8 cellular contexts compared by ENCODE assay signal in the genomic region with DNA sequence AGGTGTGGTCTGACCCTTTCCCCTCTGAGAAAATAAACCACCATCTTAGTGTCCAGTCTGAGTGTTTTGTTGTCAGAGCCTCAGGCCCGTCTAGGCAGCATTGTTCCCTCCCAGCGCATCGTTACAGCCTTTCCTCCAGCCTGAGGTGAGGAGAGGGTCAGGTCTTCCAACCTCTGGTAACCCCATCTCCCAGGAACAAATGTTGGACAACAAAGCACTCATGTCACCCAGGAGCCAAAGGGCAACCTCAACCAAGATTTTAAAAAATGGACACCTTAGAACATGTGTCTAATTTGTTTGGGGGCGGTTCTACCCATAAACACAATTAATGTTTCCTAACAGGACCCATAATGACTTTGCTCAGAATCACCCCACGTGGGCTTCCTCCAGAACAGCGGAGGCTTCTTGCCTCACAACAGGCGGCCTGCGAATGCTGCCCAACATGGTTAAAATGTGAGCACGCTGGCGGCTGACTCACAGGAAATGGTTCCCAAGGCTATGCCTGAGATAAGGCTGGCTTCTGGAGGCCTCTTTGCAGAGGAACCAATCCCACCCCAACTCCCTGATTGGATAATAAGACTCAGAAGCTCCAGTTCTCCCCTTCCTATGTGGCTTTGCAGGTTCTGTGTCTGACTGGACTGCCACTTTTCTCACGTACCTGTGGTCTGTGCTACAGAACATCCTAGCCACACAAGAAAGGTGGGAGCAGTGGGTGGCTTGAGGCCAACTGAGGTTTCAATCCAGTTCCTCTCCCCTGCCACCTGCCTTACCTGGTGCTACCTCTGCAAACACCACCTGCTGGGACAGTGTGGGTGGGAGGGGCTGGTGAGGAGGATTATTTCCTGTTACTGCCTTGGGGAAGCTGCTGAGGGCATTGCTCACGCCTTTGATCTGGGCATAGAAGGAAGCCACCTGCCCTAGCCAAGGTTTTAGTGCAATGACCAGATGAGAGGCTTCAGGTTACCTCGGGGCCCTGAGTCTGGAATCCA.
A peak's percentile ranks its signal among the peaks of the same experiment; 100 is the strongest.
DNase-seq lines count a peak whose midpoint lies in the region; ATAC-seq and TF ChIP-seq lines count a peak whose summit lies in the region.

No MANE protein-coding gene starts in this region.

- no peak for TF ChIP-seq CTCF in WTC11 (IDR thresholded peaks at IDR 0.05)
- TF ChIP-seq CTCF in neutrophil (IDR thresholded peaks at IDR 0.05), result no peak

- H3K36me3 ChIP-seq in neutrophil, result no peaks in the 10 kb centered on the region

- peaks cover 49% of the 10 kb centered on the region for H3K4me1 Mint-ChIP-seq in WTC11
- peaks cover 73 to 74% of the 10 kb centered on the region in 2 donors for H3K4me1 Mint-ChIP-seq in effector memory CD8-positive, alpha-beta T cell (ENCODE audit: low read depth in 2 of 2)

- H3K36me3 Mint-ChIP-seq in WTC11, result no peaks in the 10 kb centered on the region
- H3K36me3 Mint-ChIP-seq in effector memory CD8-positive, alpha-beta T cell (ENCODE audit: insufficient read depth), result peaks cover 7% of the 10 kb centered on the region

- peaks cover 7% of the 10 kb centered on the region for H3K27me3 Mint-ChIP-seq in WTC11 (ENCODE audit: low read depth)
- no peaks in the 10 kb centered on the region for H3K27me3 Mint-ChIP-seq in effector memory CD8-positive, alpha-beta T cell

- CTCF ChIA-PET in WTC11 (lab: Charles Lee), result interaction anchor here (1.6 kb wide), 1 partner anchor 7 kb away, joined by 9 read pairs; no protein-coding TSS in a partner anchor

- 0 out of 2 replicates have a peak overlapping the region, but pooled peaks have one; percentile 17 for H3K27ac Mint-ChIP-seq in WTC11
- H3K27ac Mint-ChIP-seq in effector memory CD8-positive, alpha-beta T cell, result peak overlapping the region; percentile 97 to 99

- no peaks in the 10 kb centered on the region for H3K27me3 ChIP-seq in neutrophil

- peak; percentile 46 for ATAC-seq in WTC11
- ATAC-seq in effector memory CD8-positive, alpha-beta T cell (replicated peaks), result peak; percentile 45
- no peak for ATAC-seq in HG03460 (IDR thresholded peaks at IDR 0.05; ENCODE audit: unreplicated experiment)

- no peak overlapping the region for H3K4me3 Mint-ChIP-seq in WTC11
- peak overlapping the region; percentile 77 to 81 for H3K4me3 Mint-ChIP-seq in effector memory CD8-positive, alpha-beta T cell

- H3K27ac ChIP-seq in neutrophil, result peak overlapping the region; percentile 96

- H3K9me3 ChIP-seq in neutrophil, result no peaks in the 10 kb centered on the region

- H3K4me3 ChIP-seq in neutrophil (ENCODE audit: low read depth in 1 of 2, low read length in 1 of 2), result peak overlapping the region; percentile 37 to 47

- no peaks in the 10 kb centered on the region for H3K9me3 Mint-ChIP-seq in WTC11
- no peaks in the 10 kb centered on the region for H3K9me3 Mint-ChIP-seq in effector memory CD8-positive, alpha-beta T cell

- H3K4me1 ChIP-seq in neutrophil (ENCODE audit: control insufficient read depth in 1 of 2, insufficient read depth in 1 of 2, low read depth in 1 of 2, low read length in 1 of 2), result peaks cover 67 to 76% of the 10 kb centered on the region in 2 experiments

- peak; percentile 96 for DNase-seq in DMS153 (lab: John Stamatoyannopoulos, UW)
- DNase-seq in NCI-H1417 treated with DMSO at 0.1 percent for 48 hours (lab: John Stamatoyannopoulos, UW), result peak; percentile 37
- peak; percentile 38 for DNase-seq in WTC11 (ENCODE audit: low spot score)
- peak; percentile 26 to 43 (median 28) for DNase-seq in effector memory CD8-positive, alpha-beta T cell
- DNase-seq in foreskin melanocyte, result no peak
- DNase-seq in cerebellar cortex (ENCODE audit: low spot score), result no peak

- POLR2A ChIA-PET in WTC11 (lab: Charles Lee), result no interaction called here

TF ChIP-seq in WTC11, 78 proteins besides CTCF, POLR2A, EP300 and RAD21:
- TF ChIP-seq, protein P1, sequence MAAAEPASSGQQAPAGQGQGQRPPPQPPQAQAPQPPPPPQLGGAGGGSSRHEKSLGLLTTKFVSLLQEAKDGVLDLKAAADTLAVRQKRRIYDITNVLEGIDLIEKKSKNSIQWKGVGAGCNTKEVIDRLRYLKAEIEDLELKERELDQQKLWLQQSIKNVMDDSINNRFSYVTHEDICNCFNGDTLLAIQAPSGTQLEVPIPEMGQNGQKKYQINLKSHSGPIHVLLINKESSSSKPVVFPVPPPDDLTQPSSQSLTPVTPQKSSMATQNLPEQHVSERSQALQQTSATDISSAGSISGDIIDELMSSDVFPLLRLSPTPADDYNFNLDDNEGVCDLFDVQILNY (CRISPR knock-in tag; IDR thresholded peaks at IDR 0.05), result no peak
- TF ChIP-seq ZNF671 (CRISPR knock-in tag; IDR thresholded peaks at IDR 0.05) (no peak), NR3C1 (CRISPR knock-in tag; conservative IDR thresholded peaks at IDR 0.05; ENCODE audit: low read depth) (no peak), CREB1 (CRISPR knock-in tag; IDR thresholded peaks at IDR 0.05) (no peak), ZNF232 (CRISPR knock-in tag; IDR thresholded peaks at IDR 0.05) (no peak), FOXK1 (CRISPR knock-in tag; IDR thresholded peaks at IDR 0.05) (no peak)
- TF ChIP-seq, protein P2, sequence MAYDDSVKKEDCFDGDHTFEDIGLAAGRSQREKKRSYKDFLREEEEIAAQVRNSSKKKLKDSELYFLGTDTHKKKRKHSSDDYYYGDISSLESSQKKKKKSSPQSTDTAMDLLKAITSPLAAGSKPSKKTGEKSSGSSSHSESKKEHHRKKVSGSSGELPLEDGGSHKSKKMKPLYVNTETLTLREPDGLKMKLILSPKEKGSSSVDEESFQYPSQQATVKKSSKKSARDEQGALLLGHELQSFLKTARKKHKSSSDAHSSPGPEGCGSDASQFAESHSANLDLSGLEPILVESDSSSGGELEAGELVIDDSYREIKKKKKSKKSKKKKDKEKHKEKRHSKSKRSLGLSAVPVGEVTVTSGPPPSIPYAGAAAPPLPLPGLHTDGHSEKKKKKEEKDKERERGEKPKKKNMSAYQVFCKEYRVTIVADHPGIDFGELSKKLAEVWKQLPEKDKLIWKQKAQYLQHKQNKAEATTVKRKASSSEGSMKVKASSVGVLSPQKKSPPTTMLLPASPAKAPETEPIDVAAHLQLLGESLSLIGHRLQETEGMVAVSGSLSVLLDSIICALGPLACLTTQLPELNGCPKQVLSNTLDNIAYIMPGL (CRISPR knock-in tag; IDR thresholded peaks at IDR 0.05), result no peak
- TF ChIP-seq, protein P3, sequence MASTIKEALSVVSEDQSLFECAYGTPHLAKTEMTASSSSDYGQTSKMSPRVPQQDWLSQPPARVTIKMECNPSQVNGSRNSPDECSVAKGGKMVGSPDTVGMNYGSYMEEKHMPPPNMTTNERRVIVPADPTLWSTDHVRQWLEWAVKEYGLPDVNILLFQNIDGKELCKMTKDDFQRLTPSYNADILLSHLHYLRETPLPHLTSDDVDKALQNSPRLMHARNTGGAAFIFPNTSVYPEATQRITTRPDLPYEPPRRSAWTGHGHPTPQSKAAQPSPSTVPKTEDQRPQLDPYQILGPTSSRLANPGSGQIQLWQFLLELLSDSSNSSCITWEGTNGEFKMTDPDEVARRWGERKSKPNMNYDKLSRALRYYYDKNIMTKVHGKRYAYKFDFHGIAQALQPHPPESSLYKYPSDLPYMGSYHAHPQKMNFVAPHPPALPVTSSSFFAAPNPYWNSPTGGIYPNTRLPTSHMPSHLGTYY (CRISPR knock-in tag; IDR thresholded peaks at IDR 0.05), result no peak
- TF ChIP-seq, protein P4, sequence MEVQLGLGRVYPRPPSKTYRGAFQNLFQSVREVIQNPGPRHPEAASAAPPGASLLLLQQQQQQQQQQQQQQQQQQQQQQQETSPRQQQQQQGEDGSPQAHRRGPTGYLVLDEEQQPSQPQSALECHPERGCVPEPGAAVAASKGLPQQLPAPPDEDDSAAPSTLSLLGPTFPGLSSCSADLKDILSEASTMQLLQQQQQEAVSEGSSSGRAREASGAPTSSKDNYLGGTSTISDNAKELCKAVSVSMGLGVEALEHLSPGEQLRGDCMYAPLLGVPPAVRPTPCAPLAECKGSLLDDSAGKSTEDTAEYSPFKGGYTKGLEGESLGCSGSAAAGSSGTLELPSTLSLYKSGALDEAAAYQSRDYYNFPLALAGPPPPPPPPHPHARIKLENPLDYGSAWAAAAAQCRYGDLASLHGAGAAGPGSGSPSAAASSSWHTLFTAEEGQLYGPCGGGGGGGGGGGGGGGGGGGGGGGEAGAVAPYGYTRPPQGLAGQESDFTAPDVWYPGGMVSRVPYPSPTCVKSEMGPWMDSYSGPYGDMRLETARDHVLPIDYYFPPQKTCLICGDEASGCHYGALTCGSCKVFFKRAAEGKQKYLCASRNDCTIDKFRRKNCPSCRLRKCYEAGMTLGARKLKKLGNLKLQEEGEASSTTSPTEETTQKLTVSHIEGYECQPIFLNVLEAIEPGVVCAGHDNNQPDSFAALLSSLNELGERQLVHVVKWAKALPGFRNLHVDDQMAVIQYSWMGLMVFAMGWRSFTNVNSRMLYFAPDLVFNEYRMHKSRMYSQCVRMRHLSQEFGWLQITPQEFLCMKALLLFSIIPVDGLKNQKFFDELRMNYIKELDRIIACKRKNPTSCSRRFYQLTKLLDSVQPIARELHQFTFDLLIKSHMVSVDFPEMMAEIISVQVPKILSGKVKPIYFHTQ (CRISPR knock-in tag; IDR thresholded peaks at IDR 0.05), result no peak
- TF ChIP-seq, protein P5, sequence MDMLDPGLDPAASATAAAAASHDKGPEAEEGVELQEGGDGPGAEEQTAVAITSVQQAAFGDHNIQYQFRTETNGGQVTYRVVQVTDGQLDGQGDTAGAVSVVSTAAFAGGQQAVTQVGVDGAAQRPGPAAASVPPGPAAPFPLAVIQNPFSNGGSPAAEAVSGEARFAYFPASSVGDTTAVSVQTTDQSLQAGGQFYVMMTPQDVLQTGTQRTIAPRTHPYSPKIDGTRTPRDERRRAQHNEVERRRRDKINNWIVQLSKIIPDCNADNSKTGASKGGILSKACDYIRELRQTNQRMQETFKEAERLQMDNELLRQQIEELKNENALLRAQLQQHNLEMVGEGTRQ (CRISPR knock-in tag; IDR thresholded peaks at IDR 0.05), result no peak

Comparison
In these comparisons a context has a peak if more than half of its experiments do, and no peak if none do; other contexts are left out.
1. DNase-seq: peak in DMS153 (single experiment), NCI-H1417 treated with DMSO at 0.1 percent for 48 hours (single experiment), WTC11 (single experiment) and effector memory CD8-positive, alpha-beta T cell (3 of 3); none in foreskin melanocyte (single experiment) and cerebellar cortex (single experiment).